23 cellular contexts compared by ENCODE assay signal in the genomic region with DNA sequence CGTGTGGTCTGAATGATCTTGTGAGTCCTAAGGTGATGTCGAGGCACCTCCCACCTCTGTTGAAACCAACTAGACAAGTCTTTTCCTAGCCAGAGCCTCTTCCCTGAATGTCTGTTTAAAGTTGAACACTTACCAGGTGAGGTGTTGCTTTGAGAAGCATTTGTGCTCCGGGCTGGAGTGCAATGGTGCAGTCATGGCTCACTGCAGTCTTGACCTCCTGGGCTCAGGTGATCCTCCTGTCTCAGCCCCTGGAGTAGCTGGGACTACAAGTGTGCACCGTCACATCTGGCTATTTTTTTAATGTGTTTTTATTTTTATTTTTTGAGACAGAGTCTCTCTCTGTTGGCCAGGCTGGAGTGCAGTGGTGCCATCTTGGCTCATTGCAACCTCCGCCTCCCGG. TPM values are rescaled to one million over a fixed set of nuclear protein-coding genes. Genes with fewer than 3 reads are reported as not detected.
A peak's percentile ranks its signal among the peaks of the same experiment; 100 is the strongest.
DNase-seq lines count a peak whose midpoint lies in the region; ATAC-seq, FAIRE-seq and TF ChIP-seq lines count a peak whose summit lies in the region.
"Had no signal": no experiment of that assay in that cellular context is flagged by ENCODE, and none has a peak within 500 bp of the region (broad histone marks: within the 10 kb centered on the region; RNA-seq: fewer than 3 reads in every experiment).

No MANE protein-coding gene starts in this region.

- H3K4me1 Mint-ChIP-seq in activated CD4-positive, alpha-beta T cell treated with anti-CD3 and anti-CD28 coated beads for 36 hours = peaks cover 68% of the 10 kb centered on the region
- H3K4me1 Mint-ChIP-seq in central memory CD8-positive, alpha-beta T cell = peaks cover 76% of the 10 kb centered on the region

- ATAC-seq in activated CD4-positive, alpha-beta T cell treated with anti-CD3 and anti-CD28 coated beads for 36 hours = no peak
- ATAC-seq in central memory CD8-positive, alpha-beta T cell (replicated peaks; ENCODE audit: extremely low read depth, poor library complexity, severe bottlenecking) = no peak
- no peak for ATAC-seq in GM18873 (IDR thresholded peaks at IDR 0.05; ENCODE audit: low FRiP score, unreplicated experiment)
- ATAC-seq: heart left ventricle, sciatic nerve had no signal

- intact Hi-C loops in activated CD4-positive, alpha-beta T cell treated with anti-CD3 and anti-CD28 coated beads for 36 hours (cut with DNase I, micrococcal nuclease) = no loop called here

- H3K27ac ChIP-seq in neutrophil = peak overlapping the region; percentile 86
- H3K27ac ChIP-seq: ovary had no signal

- POLR2A ChIA-PET in activated CD4-positive, alpha-beta T cell treated with anti-CD3 and anti-CD28 coated beads for 36 hours (lab: Charles Lee) = no interaction called here

- peaks cover 27% of the 10 kb centered on the region for H3K36me3 ChIP-seq in neutrophil
- H3K36me3 ChIP-seq: ovary had no signal

- H3K4me3 ChIP-seq in neutrophil (ENCODE audit: low read depth in 1 of 2, low read length in 1 of 2) = no peak overlapping the region
- H3K4me3 ChIP-seq: HAP-1, heart left ventricle, ovary, transverse colon had no signal

- peaks cover 26% of the 10 kb centered on the region for H3K36me3 Mint-ChIP-seq in activated CD4-positive, alpha-beta T cell treated with anti-CD3 and anti-CD28 coated beads for 36 hours (ENCODE audit: low read depth)
- peaks cover 38% of the 10 kb centered on the region for H3K36me3 Mint-ChIP-seq in central memory CD8-positive, alpha-beta T cell (ENCODE audit: insufficient read depth)

- H3K27me3 Mint-ChIP-seq in activated CD4-positive, alpha-beta T cell treated with anti-CD3 and anti-CD28 coated beads for 36 hours = no peaks in the 10 kb centered on the region
- no peaks in the 10 kb centered on the region for H3K27me3 Mint-ChIP-seq in central memory CD8-positive, alpha-beta T cell
- H3K27me3 Mint-ChIP-seq: stimulated activated naive B cell treated with anti-CD40 and anti-IgM and Interleukin-4, amounts not matched to agents 10 μg/mL and 1 μg/mL and 100 μg/mL, for 72 hours had no signal

- no peaks in the 10 kb centered on the region for H3K9me3 ChIP-seq in neutrophil
- H3K9me3 ChIP-seq: BE2C, HAP-1, heart left ventricle, ovary, transverse colon had no signal

- no peak for DNase-seq in activated CD4-positive, alpha-beta T cell treated with anti-CD3 and anti-CD28 coated beads for 36 hours
- DNase-seq in activated CD4-positive, alpha-beta T cell treated with anti-CD3 and anti-CD28 coated beads, Interleukin-2, amount 50 U/mL, for 4 hours = no peak
- no peak for DNase-seq in GM12891 (ENCODE audit: insufficient read length, low spot score)
- DNase-seq in central memory CD8-positive, alpha-beta T cell (ENCODE audit: low spot score in 2 of 2) = no peak
- no peak for DNase-seq in LoVo (ENCODE audit: low spot score)
- DNase-seq in RCC 7860 (ENCODE audit: low spot score) = no peak
- DNase-seq: 8988T, activated gamma-delta T cell treated with Interleukin-2 at 50 U/mL for 16 hours, BE2C, DMS 273 treated with DMSO at 0.1 percent for 48 hours, GDM1, heart left ventricle, NCI-H1436, NCI-H526, ovary, Right ventricle myocardium superior, transverse colon had no signal

- H3K27ac Mint-ChIP-seq in activated CD4-positive, alpha-beta T cell treated with anti-CD3 and anti-CD28 coated beads for 36 hours = peak overlapping the region; percentile 33
- peak overlapping the region; percentile 68 for H3K27ac Mint-ChIP-seq in central memory CD8-positive, alpha-beta T cell (ENCODE audit: low read depth)

- CTCF ChIA-PET in activated CD4-positive, alpha-beta T cell treated with anti-CD3 and anti-CD28 coated beads for 36 hours (lab: Charles Lee) = interaction anchor here (0.9 to 1.0 kb wide), 2 partner anchors 9 to 21 kb away, joined by 3 read pairs; no protein-coding TSS in a partner anchor

- FAIRE-seq in GM12891 (lab: Jason Lieb, UNC) (peak; percentile 13), RCC 7860 (lab: Jason Lieb, UNC) (no peak)

- no peaks in the 10 kb centered on the region for H3K9me3 Mint-ChIP-seq in activated CD4-positive, alpha-beta T cell treated with anti-CD3 and anti-CD28 coated beads for 36 hours (ENCODE audit: low read depth)
- H3K9me3 Mint-ChIP-seq in central memory CD8-positive, alpha-beta T cell = no peaks in the 10 kb centered on the region
- H3K9me3 Mint-ChIP-seq: stimulated activated naive B cell treated with anti-CD40 and anti-IgM and Interleukin-4, amounts not matched to agents 10 μg/mL and 1 μg/mL and 100 μg/mL, for 72 hours; T-helper 1 cell treated with Interleukin-12 subunit alpha and Interleukin-12 subunit beta and Interleukin-4 antibody, amounts not matched to agents 30 μg/mL and 1 μg/mL, for 36 hours had no signal

- no peaks in the 10 kb centered on the region for H3K27me3 ChIP-seq in neutrophil
- H3K27me3 ChIP-seq: BE2C, heart left ventricle, ovary, transverse colon had no signal

- peaks cover 42 to 46% of the 10 kb centered on the region in 2 experiments for H3K4me1 ChIP-seq in neutrophil (ENCODE audit: control insufficient read depth in 1 of 2, insufficient read depth in 1 of 2, low read depth in 1 of 2, low read length in 1 of 2)
- H3K4me1 ChIP-seq: HAP-1 had no signal

- H3K4me3 Mint-ChIP-seq in activated CD4-positive, alpha-beta T cell treated with anti-CD3 and anti-CD28 coated beads for 36 hours = no peak overlapping the region
- H3K4me3 Mint-ChIP-seq in central memory CD8-positive, alpha-beta T cell = peak overlapping the region; percentile 69
- H3K4me3 Mint-ChIP-seq: T-helper 1 cell treated with Interleukin-12 subunit alpha and Interleukin-12 subunit beta and Interleukin-4 antibody, amounts not matched to agents 30 μg/mL and 1 μg/mL, for 36 hours had no signal

- no peak for TF ChIP-seq POLR2A in GM12891 (IDR thresholded peaks at IDR 0.05; ENCODE audit: low read depth, low read length)

- no peak for TF ChIP-seq CTCF in neutrophil (IDR thresholded peaks at IDR 0.05)

TF ChIP-seq in GM12891, 5 proteins besides CTCF, POLR2A, EP300 and RAD21:
- TF ChIP-seq POU2F2 (IDR thresholded peaks at IDR 0.05; ENCODE audit: low read depth, low read length) = no peak
- no peak for TF ChIP-seq PAX5 (IDR thresholded peaks at IDR 0.05; ENCODE audit: insufficient read depth, low read length, severe bottlenecking)
- TF ChIP-seq POLR2AphosphoS5 (IDR thresholded peaks at IDR 0.05; ENCODE audit: low read depth, low read length) = no peak
- no peak for TF ChIP-seq SPI1 (IDR thresholded peaks at IDR 0.05; ENCODE audit: low read depth, low read length)

RNA-seq across cellular contexts. Expression of a gene that starts 18.1 kb away (rescaled TPM):
- total RNA-seq in activated CD4-positive, alpha-beta T cell treated with anti-CD3 and anti-CD28 coated beads for 36 hours = 10 to 100 TPM; 87.5 to 94.1 TPM
- 52.9 TPM for polyA plus RNA-seq in GM12891 (2012; ENCODE audit: low read depth, missing spikeins)

RNA-seq across cellular contexts. Expression of a gene that starts 49.5 kb away (rescaled TPM):
- 10 to 100 TPM; 22.1 to 30.1 TPM for total RNA-seq in activated CD4-positive, alpha-beta T cell treated with anti-CD3 and anti-CD28 coated beads for 36 hours
- polyA plus RNA-seq in GM12891 (2012; ENCODE audit: low read depth, missing spikeins) = 12.4 TPM
